8 cellular contexts compared by ENCODE assay signal in the genomic region with DNA sequence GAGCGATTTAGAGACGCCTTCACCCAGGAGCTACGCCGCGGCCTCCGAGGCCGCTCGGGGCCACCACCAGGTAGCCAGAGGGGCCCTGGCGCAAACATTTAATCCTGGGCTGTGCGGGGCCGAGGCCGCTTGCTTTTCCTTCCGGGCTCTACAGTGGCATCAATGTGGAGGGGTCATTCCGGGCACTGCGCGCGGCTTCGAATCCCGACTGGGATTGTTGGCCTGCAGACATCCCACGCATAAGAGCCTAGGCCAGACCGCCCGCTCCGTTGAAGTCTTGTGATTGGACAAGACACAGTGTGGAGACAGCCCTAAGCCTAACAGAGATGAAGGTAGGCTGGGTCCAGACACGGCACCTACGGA.
DNase-seq lines count a peak whose midpoint lies in the region; ATAC-seq and TF ChIP-seq lines count a peak whose summit lies in the region.

No MANE protein-coding gene starts in this region.

- H2AFZ ChIP-seq in KMS-11 (ENCODE audit: low read depth): peak overlapping the region; percentile 55

- H3K4me3 ChIP-seq in BLaER1 treated with 17β-estradiol and CSF1 and Interleukin-3, amounts not matched to agents 10 nM and 100 nM: peak overlapping the region; percentile 82 to 100 (median 96)
- H3K4me3 ChIP-seq in KMS-11 (IDR thresholded peaks at IDR 0.05; ENCODE audit: insufficient read depth, low read depth, low read length): peak overlapping the region; percentile 94

- peaks cover 14 to 36% (median 28%) of the 10 kb centered on the region in 11 experiments for H3K36me3 ChIP-seq in BLaER1 treated with 17β-estradiol and CSF1 and Interleukin-3, amounts not matched to agents 10 nM and 100 nM
- H3K36me3 ChIP-seq in KMS-11 (ENCODE audit: insufficient read depth): peaks cover 11% of the 10 kb centered on the region; the same call in 1 of the 2 replicates

- H3K4me2 ChIP-seq in BLaER1 treated with 17β-estradiol and CSF1 and Interleukin-3, amounts not matched to agents 10 nM and 100 nM: peak overlapping the region; percentile 88 to 99 (median 97)
- H3K4me2 ChIP-seq in KMS-11: peak overlapping the region; percentile 97

- peaks cover 47 to 61% (median 54%) of the 10 kb centered on the region in 10 experiments for H3K4me1 ChIP-seq in BLaER1 treated with 17β-estradiol and CSF1 and Interleukin-3, amounts not matched to agents 10 nM and 100 nM
- peaks cover 20% of the 10 kb centered on the region for H3K4me1 ChIP-seq in KMS-11 (ENCODE audit: low read depth, poor library complexity, severe bottlenecking)

- ATAC-seq in GM21367 (IDR thresholded peaks at IDR 0.05; ENCODE audit: unreplicated experiment): peak; percentile 4

- H3K27ac ChIP-seq in BLaER1 treated with 17β-estradiol and CSF1 and Interleukin-3, amounts not matched to agents 10 nM and 100 nM: peak overlapping the region; percentile 68 to 99 (median 96)
- H3K27ac ChIP-seq in KMS-11: peak overlapping the region; percentile 92

- H3K79me2 ChIP-seq in KMS-11 (ENCODE audit: insufficient read depth, low read depth): peaks cover 69% of the 10 kb centered on the region

- no peak for TF ChIP-seq CTCF in KMS-11 (conservative IDR thresholded peaks at IDR 0.05; ENCODE audit: low read depth, low read length)

- H3K9me3 ChIP-seq in BLaER1 treated with 17β-estradiol and CSF1 and Interleukin-3, amounts not matched to agents 10 nM and 100 nM (replicated peaks in 1 of 11): no peaks in the 10 kb centered on the region

- H4K20me1 ChIP-seq in BLaER1 treated with 17β-estradiol and CSF1 and Interleukin-3, amounts not matched to agents 10 nM and 100 nM: peaks cover 13 to 61% (median 52%) of the 10 kb centered on the region in 11 experiments; a peak in 17 of 22 replicates
- H4K20me1 ChIP-seq in KMS-11 (ENCODE audit: insufficient read depth): no peaks in the 10 kb centered on the region

- DNase-seq in amniotic epithelial cell (ENCODE audit: low read depth) (peak; percentile 18), iris pigment epithelial cell (ENCODE audit: low read depth) (peak; percentile 20), smooth muscle cell of the brain vasculature (ENCODE audit: low read depth, low spot score) (peak; percentile 2), COR-L47 (lab: John Stamatoyannopoulos, UW) (no peak), Ammon's horn (ENCODE audit: low spot score) (no peak)

- no peaks in the 10 kb centered on the region for H3K27me3 ChIP-seq in BLaER1 treated with 17β-estradiol and CSF1 and Interleukin-3, amounts not matched to agents 10 nM and 100 nM
- no peaks in the 10 kb centered on the region for H3K27me3 ChIP-seq in KMS-11 (ENCODE audit: insufficient read depth, low read depth)

- H3K9ac ChIP-seq in BLaER1 treated with 17β-estradiol and CSF1 and Interleukin-3, amounts not matched to agents 10 nM and 100 nM: peak overlapping the region; percentile 93 to 99 (median 97)
- H3K9ac ChIP-seq in KMS-11: peak overlapping the region; percentile 92

Comparison
In these comparisons a context has a peak if more than half of its experiments do, and no peak if none do; other contexts are left out.
1. DNase-seq: peak in amniotic epithelial cell (single experiment), iris pigment epithelial cell (single experiment) and smooth muscle cell of the brain vasculature (single experiment); none in COR-L47 (single experiment) and Ammon's horn (single experiment).